In genomic region chr5:56244676-56245075, GRCh38 we compare ENCODE assay signal across 1 cellular context.
TF ChIP-seq lines count a peak whose summit lies in the region.

No MANE protein-coding gene starts in this region.

TF ChIP-seq in K562, 482 proteins besides CTCF, POLR2A, EP300 and RAD21 (continued from another document):
- TF ChIP-seq, protein P1, sequence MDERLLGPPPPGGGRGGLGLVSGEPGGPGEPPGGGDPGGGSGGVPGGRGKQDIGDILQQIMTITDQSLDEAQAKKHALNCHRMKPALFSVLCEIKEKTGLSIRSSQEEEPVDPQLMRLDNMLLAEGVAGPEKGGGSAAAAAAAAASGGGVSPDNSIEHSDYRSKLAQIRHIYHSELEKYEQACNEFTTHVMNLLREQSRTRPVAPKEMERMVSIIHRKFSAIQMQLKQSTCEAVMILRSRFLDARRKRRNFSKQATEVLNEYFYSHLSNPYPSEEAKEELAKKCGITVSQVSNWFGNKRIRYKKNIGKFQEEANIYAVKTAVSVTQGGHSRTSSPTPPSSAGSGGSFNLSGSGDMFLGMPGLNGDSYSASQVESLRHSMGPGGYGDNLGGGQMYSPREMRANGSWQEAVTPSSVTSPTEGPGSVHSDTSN (CRISPR knock-in tag; IDR thresholded peaks at IDR 0.05; ENCODE audit: low read depth) = no peak
- TF ChIP-seq, protein P1 (tag; conservative IDR thresholded peaks at IDR 0.05; ENCODE audit: low read depth) = peak; percentile 84
- TF ChIP-seq E2F4 (CRISPR knock-in tag; IDR thresholded peaks at IDR 0.05; ENCODE audit: low read depth) (no peak), EGR1 (conservative IDR thresholded peaks at IDR 0.05) (no peak), E2F3 (CRISPR knock-in tag; IDR thresholded peaks at IDR 0.05) (no peak), PKNOX1 (IDR thresholded peaks at IDR 0.05) (0 out of 2 replicates have a peak, but pooled peaks have one; percentile 15), TAL1 (IDR thresholded peaks at IDR 0.05) (no peak), CBX8 (IDR thresholded peaks at IDR 0.05; ENCODE audit: borderline replicate concordance, extremely low read depth, low read depth, low read length, poor library complexity, severe bottlenecking) (no peak), RCOR1 (IDR thresholded peaks at IDR 0.05; ENCODE audit: borderline replicate concordance in 1 of 2, low read depth in 2 of 2, low read length in 2 of 2) (no peak), MEIS2 (IDR thresholded peaks at IDR 0.05; ENCODE audit: partially characterized antibody) (peak; percentile 84), SIN3A (IDR thresholded peaks at IDR 0.05; ENCODE audit: borderline replicate concordance in 2 of 2, control insufficient read depth in 1 of 2, low read depth in 2 of 2, low read length in 2 of 2) (no peak), MXD1 (CRISPR knock-in tag; IDR thresholded peaks at IDR 0.05; ENCODE audit: borderline replicate concordance, poor library complexity, severe bottlenecking) (no peak), DIDO1 (tag; IDR thresholded peaks at IDR 0.05; ENCODE audit: low read depth) (no peak), ZC3H8 (IDR thresholded peaks at IDR 0.05) (no peak), COPS2 (conservative IDR thresholded peaks at IDR 0.05) (no peak), ZNF445 (CRISPR knock-in tag; IDR thresholded peaks at IDR 0.05; ENCODE audit: low read depth) (no peak), PURB (CRISPR knock-in tag; IDR thresholded peaks at IDR 0.05; ENCODE audit: low read depth) (no peak), ZBTB2 (IDR thresholded peaks at IDR 0.05) (no peak)
- TF ChIP-seq, protein P2, sequence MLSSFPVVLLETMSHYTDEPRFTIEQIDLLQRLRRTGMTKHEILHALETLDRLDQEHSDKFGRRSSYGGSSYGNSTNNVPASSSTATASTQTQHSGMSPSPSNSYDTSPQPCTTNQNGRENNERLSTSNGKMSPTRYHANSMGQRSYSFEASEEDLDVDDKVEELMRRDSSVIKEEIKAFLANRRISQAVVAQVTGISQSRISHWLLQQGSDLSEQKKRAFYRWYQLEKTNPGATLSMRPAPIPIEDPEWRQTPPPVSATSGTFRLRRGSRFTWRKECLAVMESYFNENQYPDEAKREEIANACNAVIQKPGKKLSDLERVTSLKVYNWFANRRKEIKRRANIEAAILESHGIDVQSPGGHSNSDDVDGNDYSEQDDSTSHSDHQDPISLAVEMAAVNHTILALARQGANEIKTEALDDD (IDR thresholded peaks at IDR 0.05) = no peak
- TF ChIP-seq, protein P3, sequence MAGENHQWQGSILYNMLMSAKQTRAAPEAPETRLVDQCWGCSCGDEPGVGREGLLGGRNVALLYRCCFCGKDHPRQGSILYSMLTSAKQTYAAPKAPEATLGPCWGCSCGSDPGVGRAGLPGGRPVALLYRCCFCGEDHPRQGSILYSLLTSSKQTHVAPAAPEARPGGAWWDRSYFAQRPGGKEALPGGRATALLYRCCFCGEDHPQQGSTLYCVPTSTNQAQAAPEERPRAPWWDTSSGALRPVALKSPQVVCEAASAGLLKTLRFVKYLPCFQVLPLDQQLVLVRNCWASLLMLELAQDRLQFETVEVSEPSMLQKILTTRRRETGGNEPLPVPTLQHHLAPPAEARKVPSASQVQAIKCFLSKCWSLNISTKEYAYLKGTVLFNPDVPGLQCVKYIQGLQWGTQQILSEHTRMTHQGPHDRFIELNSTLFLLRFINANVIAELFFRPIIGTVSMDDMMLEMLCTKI (IDR thresholded peaks at IDR 0.05; ENCODE audit: partially characterized antibody) = no peak
- TF ChIP-seq, protein P4, sequence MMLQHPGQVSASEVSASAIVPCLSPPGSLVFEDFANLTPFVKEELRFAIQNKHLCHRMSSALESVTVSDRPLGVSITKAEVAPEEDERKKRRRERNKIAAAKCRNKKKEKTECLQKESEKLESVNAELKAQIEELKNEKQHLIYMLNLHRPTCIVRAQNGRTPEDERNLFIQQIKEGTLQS (IDR thresholded peaks at IDR 0.05) = peak; percentile 60; the same call in 1 of the 2 replicates
- TF ChIP-seq, protein P4 (CRISPR knock-in tag; conservative IDR thresholded peaks at IDR 0.05) = no peak
